18 cellular contexts compared by ENCODE assay signal in the genomic region with DNA sequence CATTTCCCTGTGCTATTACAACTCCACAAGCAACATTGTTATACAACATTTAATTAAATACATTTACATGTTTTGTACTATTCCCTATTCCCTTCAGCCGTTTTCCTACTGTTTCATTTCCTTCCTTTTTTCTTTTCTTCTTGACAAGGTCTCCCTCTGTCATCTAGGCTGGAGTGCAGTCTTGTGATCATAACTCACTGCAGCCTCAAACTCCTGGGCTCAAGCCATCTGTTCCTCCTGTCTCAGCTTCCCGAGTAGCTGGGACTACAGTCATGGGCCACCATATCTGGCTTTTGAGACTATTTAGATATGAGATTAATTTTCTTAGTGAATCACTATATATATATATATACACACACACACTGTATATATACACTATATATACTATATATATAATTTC.
DNase-seq lines count a peak whose midpoint lies in the region; ATAC-seq and TF ChIP-seq lines count a peak whose summit lies in the region.
"Had no signal": no experiment of that assay in that cellular context is flagged by ENCODE, and none has a peak within 500 bp of the region (broad histone marks: within the 10 kb centered on the region; RNA-seq: fewer than 3 reads in every experiment).

No MANE protein-coding gene starts in this region.

- peak; percentile 79 for ATAC-seq in gastrocnemius medialis
- no peak for ATAC-seq in stimulated activated memory B cell treated with anti-CD40 and anti-IgM and Interleukin-4, amounts not matched to agents 10 μg/mL and 1 μg/mL and 100 μg/mL, for 72 hours
- ATAC-seq: A549 had no signal

- DNase-seq in LHCN-M2 (ENCODE audit: low read depth), result peak; percentile 34
- peak; percentile 29 to 30 for DNase-seq in cardiac fibroblast (ENCODE audit: low read depth in 2 of 2)
- DNase-seq in fibroblast of villous mesenchyme (ENCODE audit: low read depth), result peak; percentile 28
- DNase-seq in gastrocnemius medialis, result peak in 1 of 2 donors; percentile 39
- DNase-seq in activated effector memory CD4-positive, alpha-beta T cell treated with Interleukin-2 at 50 U/mL for 16 hours, result no peak
- DNase-seq in superior temporal gyrus (ENCODE audit: extremely low spot score), result no peak
- DNase-seq: DMS79, Karpas-422, NCI-H1417 treated with DMSO at 0.1 percent for 48 hours, NCI-H187, NCI-H69, SHP77 treated with DMSO at 0.1 percent for 48 hours had no signal

- H3K27ac Mint-ChIP-seq in stimulated activated memory B cell treated with anti-CD40 and anti-IgM and Interleukin-4, amounts not matched to agents 10 μg/mL and 1 μg/mL and 100 μg/mL, for 72 hours, result no peak overlapping the region
- H3K27ac Mint-ChIP-seq: B cell had no signal

- H3K9me3 ChIP-seq in gastrocnemius medialis, result no peaks in the 10 kb centered on the region

- H3K9me3 Mint-ChIP-seq in stimulated activated memory B cell treated with anti-CD40 and anti-IgM and Interleukin-4, amounts not matched to agents 10 μg/mL and 1 μg/mL and 100 μg/mL, for 72 hours, result peaks cover 9% of the 10 kb centered on the region

- no peak overlapping the region for H3K4me3 ChIP-seq in cardiac fibroblast (replicated peaks in 1 of 2; ENCODE audit: low read depth in 2 of 2, low read length in 2 of 2)
- no peak overlapping the region for H3K4me3 ChIP-seq in fibroblast of villous mesenchyme (ENCODE audit: low read depth, low read length)
- no peak overlapping the region for H3K4me3 ChIP-seq in gastrocnemius medialis
- H3K4me3 ChIP-seq: A549, PC-9 had no signal

- in situ Hi-C loops in gastrocnemius medialis (cut with MboI; ENCODE audit: low sequenced_read_pairs in 4 of 4), result no loop called here

- H3K36me3 Mint-ChIP-seq in stimulated activated memory B cell treated with anti-CD40 and anti-IgM and Interleukin-4, amounts not matched to agents 10 μg/mL and 1 μg/mL and 100 μg/mL, for 72 hours, result no peaks in the 10 kb centered on the region
- H3K36me3 Mint-ChIP-seq: CD14-positive monocyte had no signal

- H3K27me3 ChIP-seq in gastrocnemius medialis, result no peaks in the 10 kb centered on the region

- intact Hi-C loops in gastrocnemius medialis (cut with DNase I; ENCODE audit: low total_unique reads), result no loop called here

- no peak overlapping the region for H3K4me3 Mint-ChIP-seq in stimulated activated memory B cell treated with anti-CD40 and anti-IgM and Interleukin-4, amounts not matched to agents 10 μg/mL and 1 μg/mL and 100 μg/mL, for 72 hours
- H3K4me3 Mint-ChIP-seq: B cell, CD14-positive monocyte had no signal

- no peak for TF ChIP-seq CTCF in cardiac fibroblast (IDR thresholded peaks at IDR 0.05; ENCODE audit: low read depth, low read length)
- TF ChIP-seq CTCF in fibroblast of villous mesenchyme (IDR thresholded peaks at IDR 0.05; ENCODE audit: insufficient read depth, low read depth, low read length), result no peak
- TF ChIP-seq CTCF in gastrocnemius medialis (IDR thresholded peaks at IDR 0.05 in 4 of 5, conservative IDR thresholded peaks at IDR 0.05 in 1 of 5), result no peak

- H3K4me1 Mint-ChIP-seq in stimulated activated memory B cell treated with anti-CD40 and anti-IgM and Interleukin-4, amounts not matched to agents 10 μg/mL and 1 μg/mL and 100 μg/mL, for 72 hours, result peaks cover 6% of the 10 kb centered on the region
- H3K4me1 Mint-ChIP-seq: B cell had no signal

- H3K36me3 ChIP-seq in gastrocnemius medialis, result no peaks in the 10 kb centered on the region

- peaks cover 6 to 14% of the 10 kb centered on the region in 2 donors for H3K4me1 ChIP-seq in gastrocnemius medialis

- H3K27ac ChIP-seq in gastrocnemius medialis, result no peak overlapping the region
- H3K27ac ChIP-seq: PC-9, RWPE1 had no signal

- no peak for TF ChIP-seq POLR2A in gastrocnemius medialis (IDR thresholded peaks at IDR 0.05)

- H3K27me3 Mint-ChIP-seq in stimulated activated memory B cell treated with anti-CD40 and anti-IgM and Interleukin-4, amounts not matched to agents 10 μg/mL and 1 μg/mL and 100 μg/mL, for 72 hours, result no peaks in the 10 kb centered on the region
- H3K27me3 Mint-ChIP-seq: B cell had no signal

Comparison
In these comparisons a context has a peak if more than half of its experiments do, and no peak if none do; other contexts are left out.
1. DNase-seq: peak in LHCN-M2 (single experiment), cardiac fibroblast (2 of 2) and fibroblast of villous mesenchyme (single experiment); none in activated effector memory CD4-positive, alpha-beta T cell treated with Interleukin-2 at 50 U/mL for 16 hours (single experiment) and superior temporal gyrus (single experiment).